8 cellular contexts compared by ENCODE assay signal in the genomic region with DNA sequence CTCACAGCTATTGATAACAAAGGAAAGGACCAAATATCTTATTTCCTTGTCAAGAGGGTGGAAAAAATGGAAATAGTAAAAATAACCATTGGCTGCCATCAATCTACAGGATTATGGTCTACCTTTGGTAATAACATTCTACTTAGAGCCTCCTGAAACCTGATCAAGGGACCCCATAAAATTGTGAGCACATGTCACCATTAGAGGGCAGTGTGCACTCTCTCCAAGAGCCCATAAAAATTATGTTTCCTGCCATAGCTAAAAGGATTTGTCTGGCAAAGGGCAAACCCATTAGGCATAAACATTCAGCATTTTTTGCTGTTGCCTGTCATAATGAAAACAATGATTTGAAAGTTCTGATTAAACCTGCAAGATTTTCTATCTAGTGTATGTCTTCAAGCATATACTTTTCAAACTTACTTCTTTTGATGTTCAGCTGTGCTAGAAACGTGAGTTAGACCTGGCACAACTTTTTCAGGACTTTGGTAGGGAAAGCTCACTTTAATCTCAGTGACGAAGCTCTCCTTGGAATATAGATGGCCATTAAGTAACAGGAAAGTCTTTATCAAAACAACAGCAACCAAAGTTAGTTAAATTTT.
A peak's percentile ranks its signal among the peaks of the same experiment; 100 is the strongest.
DNase-seq lines count a peak whose midpoint lies in the region; ATAC-seq and TF ChIP-seq lines count a peak whose summit lies in the region.

No MANE protein-coding gene starts in this region.

- no peak overlapping the region for H2BK12ac ChIP-seq in neuronal stem cell (ENCODE audit: low read length)

- no peaks in the 10 kb centered on the region for H3K9me3 ChIP-seq in neuronal stem cell (replicated peaks in 1 of 2; ENCODE audit: control insufficient read depth in 2 of 2, insufficient read depth in 1 of 2, low read depth in 1 of 2, low read length in 2 of 2)

- no peak overlapping the region for H3K9ac ChIP-seq in neuronal stem cell (ENCODE audit: low read depth, low read length, poor library complexity)

- no peak for ATAC-seq in HG03521 (IDR thresholded peaks at IDR 0.05; ENCODE audit: unreplicated experiment)

- H3K36me3 ChIP-seq in neuronal stem cell (replicated peaks in 1 of 2; ENCODE audit: control insufficient read depth in 2 of 2, insufficient read depth in 2 of 2, low read length in 2 of 2): no peaks in the 10 kb centered on the region

- H3K23ac ChIP-seq in neuronal stem cell (ENCODE audit: low read depth, low read length, poor library complexity): no peak overlapping the region

- no peaks in the 10 kb centered on the region for H3K79me1 ChIP-seq in neuronal stem cell (ENCODE audit: low read depth, low read length)

- H2AFZ ChIP-seq in neuronal stem cell (ENCODE audit: low read length): no peak overlapping the region

- no CpG with 5 or more reads among the region's 2 CpGs for WGBS in neuronal stem cell (ENCODE audit: extremely low coverage in 2 of 2, insufficient read length in 2 of 2, insufficient replicate concordance in 1 of 2), 2 donors

- H4K91ac ChIP-seq in neuronal stem cell (ENCODE audit: low read depth, low read length, poor library complexity): no peak overlapping the region

- H2AK5ac ChIP-seq in neuronal stem cell (ENCODE audit: low read depth, low read length): no peak overlapping the region

- H3K18ac ChIP-seq in neuronal stem cell (ENCODE audit: low read length): no peak overlapping the region

- H3K27me3 ChIP-seq in HL-60 (ENCODE audit: insufficient read depth, poor library complexity, severe bottlenecking): no peaks in the 10 kb centered on the region
- no peaks in the 10 kb centered on the region for H3K27me3 ChIP-seq in neuronal stem cell (ENCODE audit: control insufficient read depth in 3 of 3, insufficient read depth in 3 of 3, low read depth in 1 of 3, low read length in 3 of 3)

- peak; percentile 71 for TF ChIP-seq CTCF in HL-60 (IDR thresholded peaks at IDR 0.05; ENCODE audit: insufficient read depth, low read length)

- DNase-seq in DMS53 treated with DMSO at 0.1 percent for 48 hours (lab: John Stamatoyannopoulos, UW; ENCODE audit: unreplicated experiment) (peak; percentile 18), HL-60 (ENCODE audit: low read depth in 1 of 2, low spot score in 1 of 2) (peak; percentile 10 to 41), NCI-H774 (lab: John Stamatoyannopoulos, UW) (peak; percentile 36), fibroblast of peridontal ligament (ENCODE audit: extremely low read depth) (peak; percentile 74), neuronal stem cell (ENCODE audit: low spot score) (peak; percentile 61), GOT3 (lab: John Stamatoyannopoulos, UW) (no peak)
- peak; percentile 51 for DNase-seq in activated CD8-positive, alpha-beta memory T cell treated with anti-CD3 and anti-CD28 coated beads, Interleukin-2, amount 50 U/mL, for 4 hours

- no peak overlapping the region for H2BK5ac ChIP-seq in neuronal stem cell (ENCODE audit: low read length)

- no peak overlapping the region for H2BK120ac ChIP-seq in neuronal stem cell (ENCODE audit: low read depth, low read length)

- H3K14ac ChIP-seq in neuronal stem cell (ENCODE audit: low read length): no peak overlapping the region

- no peak overlapping the region for H4K8ac ChIP-seq in neuronal stem cell (ENCODE audit: low read depth, low read length)

- peaks cover 0 to 3% of the 10 kb centered on the region in 2 donors for H3K4me1 ChIP-seq in neuronal stem cell (ENCODE audit: control insufficient read depth in 2 of 2, insufficient read depth in 1 of 2, low read depth in 1 of 2, low read length in 2 of 2)

- H3K27ac ChIP-seq in HL-60 (replicated peaks): no peak overlapping the region
- no peak overlapping the region for H3K27ac ChIP-seq in neuronal stem cell (replicated peaks; ENCODE audit: low read length)

- H2BK15ac ChIP-seq in neuronal stem cell (ENCODE audit: low read length): no peak overlapping the region

- H3K4ac ChIP-seq in neuronal stem cell (ENCODE audit: low read length): no peak overlapping the region

- no peak overlapping the region for H3K4me3 ChIP-seq in HL-60 (replicated peaks; ENCODE audit: insufficient read depth, low read length)
- H3K4me3 ChIP-seq in neuronal stem cell (ENCODE audit: low read length in 2 of 2): no peak overlapping the region

- H3K4me2 ChIP-seq in neuronal stem cell (ENCODE audit: insufficient read depth, low read length, poor library complexity, severe bottlenecking): no peak overlapping the region
